29 cellular contexts compared by ENCODE assay signal in the genomic region with DNA sequence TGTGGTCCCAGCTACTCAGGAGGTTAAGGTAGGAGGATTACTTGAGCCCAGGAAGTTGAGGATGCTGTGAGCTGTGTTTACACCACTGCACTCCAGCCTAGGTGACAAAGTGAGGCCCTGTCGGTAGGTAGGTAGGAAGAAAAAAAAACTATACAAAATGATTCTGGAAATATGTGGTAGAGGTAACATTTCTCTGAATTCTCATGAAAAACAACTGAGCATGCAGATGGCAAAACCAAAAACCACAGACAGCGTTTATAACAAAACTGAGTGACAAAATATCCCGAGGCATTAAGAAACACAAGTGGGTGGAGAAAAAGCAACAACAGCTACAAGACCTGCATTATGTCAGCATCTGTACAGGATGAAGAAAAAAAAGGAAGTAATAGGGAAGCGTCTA.
DNase-seq lines count a peak whose midpoint lies in the region; ATAC-seq and TF ChIP-seq lines count a peak whose summit lies in the region.
"Had no signal": no experiment of that assay in that cellular context is flagged by ENCODE, and none has a peak within 500 bp of the region (broad histone marks: within the 10 kb centered on the region; RNA-seq: fewer than 3 reads in every experiment).

No MANE protein-coding gene starts in this region.

- H3K4me3 Mint-ChIP-seq in activated CD4-positive, alpha-beta T cell treated with anti-CD3 and anti-CD28 coated beads for 36 hours, result no peak overlapping the region
- peak overlapping the region; percentile 18 for H3K4me3 Mint-ChIP-seq in CD4-positive, alpha-beta T cell
- no peak overlapping the region for H3K4me3 Mint-ChIP-seq in activated naive CD8-positive, alpha-beta T cell treated with anti-CD3 and anti-CD28 coated beads for 36 hours
- H3K4me3 Mint-ChIP-seq: brain; memory B cell; neural progenitor cell; stimulated activated memory B cell treated with anti-CD40 and anti-IgM and Interleukin-4, amounts not matched to agents 10 μg/mL and 1 μg/mL and 100 μg/mL, for 72 hours had no signal

- peak; percentile 6 for DNase-seq in activated CD4-positive, alpha-beta T cell treated with anti-CD3 and anti-CD28 coated beads for 36 hours
- DNase-seq in activated CD4-positive, alpha-beta T cell treated with anti-CD3 and anti-CD28 coated beads, Interleukin-2, amount 50 U/mL, for 4 hours, result no peak
- DNase-seq in CD4-positive, alpha-beta T cell, result no peak
- DNase-seq in RPMI7951 (ENCODE audit: low read depth) (peak; percentile 2), GM13976 (ENCODE audit: low spot score) (no peak), activated gamma-delta T cell (lab: John Stamatoyannopoulos, UW) (no peak)
- DNase-seq in activated naive CD8-positive, alpha-beta T cell treated with anti-CD3 and anti-CD28 coated beads for 36 hours, result no peak
- no peak for DNase-seq in stimulated activated CD4-positive, alpha-beta T cell treated with anti-CD3 and anti-CD28 coated beads, Interleukin-15, amount 100 ng/mL, for 24 hours
- DNase-seq: activated CD4-positive, CD25-positive, alpha-beta regulatory T cell treated with anti-CD3 and anti-CD28 coated beads, Interleukin-2, amount 50 U/mL, for 72 hours; activated effector memory CD4-positive, alpha-beta T cell treated with Interleukin-2 at 50 U/mL for 16 hours; dorsolateral prefrontal cortex; hypothalamus; Karpas-422; NCI-H1092 treated with DMSO at 0.1 percent for 48 hours; NCI-H187; NCI-H69; Peyer's patch; posterior cingulate gyrus; right cardiac atrium; SJCRH30; spleen; stimulated activated CD4-positive, alpha-beta T cell treated with anti-CD3 and anti-CD28 coated beads, Interleukin-4, amount 100 ng/mL, for 1 hour had no signal

- H3K36me3 Mint-ChIP-seq in activated CD4-positive, alpha-beta T cell treated with anti-CD3 and anti-CD28 coated beads for 36 hours (ENCODE audit: low read depth), result no peaks in the 10 kb centered on the region
- no peaks in the 10 kb centered on the region for H3K36me3 Mint-ChIP-seq in CD4-positive, alpha-beta T cell (ENCODE audit: low read depth)
- H3K36me3 Mint-ChIP-seq in activated naive CD8-positive, alpha-beta T cell treated with anti-CD3 and anti-CD28 coated beads for 36 hours, result no peaks in the 10 kb centered on the region
- H3K36me3 Mint-ChIP-seq: brain; memory B cell; neural progenitor cell; stimulated activated memory B cell treated with anti-CD40 and anti-IgM and Interleukin-4, amounts not matched to agents 10 μg/mL and 1 μg/mL and 100 μg/mL, for 72 hours had no signal

- POLR2A ChIA-PET in activated CD4-positive, alpha-beta T cell treated with anti-CD3 and anti-CD28 coated beads for 36 hours (lab: Charles Lee), result interaction anchor here (0.6 kb wide), 1 partner anchor 523 kb away, joined by 5 read pairs; no protein-coding TSS in a partner anchor
- POLR2A ChIA-PET in CD4-positive, alpha-beta T cell (lab: Charles Lee), result no interaction called here

- intact Hi-C loops in activated CD4-positive, alpha-beta T cell treated with anti-CD3 and anti-CD28 coated beads for 36 hours (cut with DNase I, micrococcal nuclease), result loop anchor here (5.0 to 10.0 kb wide), 2 partner anchors 62 to 64 kb away; no protein-coding TSS in a partner anchor
- intact Hi-C loops in CD4-positive, alpha-beta T cell (cut with DNase I, micrococcal nuclease), result no loop called here

- no peaks in the 10 kb centered on the region for H3K9me3 ChIP-seq in CD4-positive, alpha-beta T cell (ENCODE audit: control insufficient read depth, low read length)
- H3K9me3 ChIP-seq: Peyer's patch, SJCRH30, spleen, suprapubic skin had no signal

- no peaks in the 10 kb centered on the region for H3K27me3 Mint-ChIP-seq in activated CD4-positive, alpha-beta T cell treated with anti-CD3 and anti-CD28 coated beads for 36 hours
- H3K27me3 Mint-ChIP-seq in CD4-positive, alpha-beta T cell, result no peaks in the 10 kb centered on the region
- H3K27me3 Mint-ChIP-seq in activated naive CD8-positive, alpha-beta T cell treated with anti-CD3 and anti-CD28 coated beads for 36 hours, result no peaks in the 10 kb centered on the region
- H3K27me3 Mint-ChIP-seq: stimulated activated memory B cell treated with anti-CD40 and anti-IgM and Interleukin-4, amounts not matched to agents 10 μg/mL and 1 μg/mL and 100 μg/mL, for 72 hours had no signal

- peaks cover 7% of the 10 kb centered on the region for H3K4me1 Mint-ChIP-seq in activated CD4-positive, alpha-beta T cell treated with anti-CD3 and anti-CD28 coated beads for 36 hours
- peaks cover 6% of the 10 kb centered on the region for H3K4me1 Mint-ChIP-seq in CD4-positive, alpha-beta T cell (ENCODE audit: low read depth)
- peaks cover 6% of the 10 kb centered on the region for H3K4me1 Mint-ChIP-seq in activated naive CD8-positive, alpha-beta T cell treated with anti-CD3 and anti-CD28 coated beads for 36 hours
- H3K4me1 Mint-ChIP-seq: brain; memory B cell; neural progenitor cell; stimulated activated memory B cell treated with anti-CD40 and anti-IgM and Interleukin-4, amounts not matched to agents 10 μg/mL and 1 μg/mL and 100 μg/mL, for 72 hours had no signal

- peak overlapping the region; percentile 76 for H3K27ac Mint-ChIP-seq in activated CD4-positive, alpha-beta T cell treated with anti-CD3 and anti-CD28 coated beads for 36 hours
- peak overlapping the region; percentile 75 for H3K27ac Mint-ChIP-seq in CD4-positive, alpha-beta T cell
- peak overlapping the region; percentile 28 for H3K27ac Mint-ChIP-seq in activated naive CD8-positive, alpha-beta T cell treated with anti-CD3 and anti-CD28 coated beads for 36 hours
- H3K27ac Mint-ChIP-seq: brain; memory B cell; neural progenitor cell; stimulated activated memory B cell treated with anti-CD40 and anti-IgM and Interleukin-4, amounts not matched to agents 10 μg/mL and 1 μg/mL and 100 μg/mL, for 72 hours had no signal

- CTCF ChIA-PET in activated CD4-positive, alpha-beta T cell treated with anti-CD3 and anti-CD28 coated beads for 36 hours (lab: Charles Lee), result interaction anchor here (2.0 kb wide), 1 partner anchor 9 kb away, joined by 11 read pairs; no protein-coding TSS in a partner anchor
- CTCF ChIA-PET in CD4-positive, alpha-beta T cell (lab: Charles Lee), result interaction anchor here (0.9 kb wide), 1 partner anchor 8 kb away, joined by 3 read pairs; no protein-coding TSS in a partner anchor

- in situ Hi-C loops in GM13976 (cut with MboI; ENCODE audit: low sequenced_read_pairs, unreplicated experiment), result loop anchor here (25.0 kb wide), 1 partner anchor 194 kb away; no protein-coding TSS in a partner anchor

- H3K9me3 Mint-ChIP-seq in activated CD4-positive, alpha-beta T cell treated with anti-CD3 and anti-CD28 coated beads for 36 hours (ENCODE audit: low read depth), result no peaks in the 10 kb centered on the region
- no peaks in the 10 kb centered on the region for H3K9me3 Mint-ChIP-seq in CD4-positive, alpha-beta T cell
- no peaks in the 10 kb centered on the region for H3K9me3 Mint-ChIP-seq in activated naive CD8-positive, alpha-beta T cell treated with anti-CD3 and anti-CD28 coated beads for 36 hours
- H3K9me3 Mint-ChIP-seq: brain; memory B cell; neural progenitor cell; stimulated activated memory B cell treated with anti-CD40 and anti-IgM and Interleukin-4, amounts not matched to agents 10 μg/mL and 1 μg/mL and 100 μg/mL, for 72 hours had no signal

- H3K27ac ChIP-seq in CD4-positive, alpha-beta T cell (ENCODE audit: low read depth, low read length), result no peak overlapping the region
- H3K27ac ChIP-seq: dorsolateral prefrontal cortex, HL-60, neural progenitor cell, Peyer's patch, SJCRH30, spleen, suprapubic skin had no signal

- H3K27me3 ChIP-seq in CD4-positive, alpha-beta T cell (ENCODE audit: control insufficient read depth, insufficient read depth, low read length), result no peaks in the 10 kb centered on the region
- H3K27me3 ChIP-seq: neural progenitor cell, Peyer's patch, SJCRH30, suprapubic skin had no signal

- no peak for TF ChIP-seq CTCF in CD4-positive, alpha-beta T cell (IDR thresholded peaks at IDR 0.05)
- no peak for TF ChIP-seq CTCF in GM13976 (IDR thresholded peaks at IDR 0.05; ENCODE audit: borderline replicate concordance, control extremely low read depth, extremely low read depth, insufficient read depth, missing control alignments)

- peak; percentile 74 for ATAC-seq in activated CD4-positive, alpha-beta T cell treated with anti-CD3 and anti-CD28 coated beads for 36 hours
- no peak for ATAC-seq in CD4-positive, alpha-beta T cell (ENCODE audit: poor library complexity)
- ATAC-seq: left lobe of liver; right cardiac atrium; stimulated activated memory B cell treated with anti-CD40 and anti-IgM and Interleukin-4, amounts not matched to agents 10 μg/mL and 1 μg/mL and 100 μg/mL, for 72 hours had no signal

Comparison
In these comparisons a context has a peak if more than half of its experiments do, and no peak if none do; other contexts are left out.
1. DNase-seq: peak in activated CD4-positive, alpha-beta T cell treated with anti-CD3 and anti-CD28 coated beads for 36 hours (single experiment) and RPMI7951 (single experiment); none in activated CD4-positive, alpha-beta T cell treated with anti-CD3 and anti-CD28 coated beads, Interleukin-2, amount 50 U/mL, for 4 hours (0 of 2), CD4-positive, alpha-beta T cell (0 of 10), activated naive CD8-positive, alpha-beta T cell treated with anti-CD3 and anti-CD28 coated beads for 36 hours (single experiment), GM13976 (single experiment), activated gamma-delta T cell (single experiment) and stimulated activated CD4-positive, alpha-beta T cell treated with anti-CD3 and anti-CD28 coated beads, Interleukin-15, amount 100 ng/mL, for 24 hours (single experiment).
2. intact Hi-C loops: an anchor here in activated CD4-positive, alpha-beta T cell treated with anti-CD3 and anti-CD28 coated beads for 36 hours (5.0 to 10.0 kb wide); none called in CD4-positive, alpha-beta T cell.
3. Peak in every context shown above with its lines, with median percentiles within 50 percentile points of each other: H3K27ac Mint-ChIP-seq.